ENCODE assay signal across 13 cellular contexts in the genomic region with DNA sequence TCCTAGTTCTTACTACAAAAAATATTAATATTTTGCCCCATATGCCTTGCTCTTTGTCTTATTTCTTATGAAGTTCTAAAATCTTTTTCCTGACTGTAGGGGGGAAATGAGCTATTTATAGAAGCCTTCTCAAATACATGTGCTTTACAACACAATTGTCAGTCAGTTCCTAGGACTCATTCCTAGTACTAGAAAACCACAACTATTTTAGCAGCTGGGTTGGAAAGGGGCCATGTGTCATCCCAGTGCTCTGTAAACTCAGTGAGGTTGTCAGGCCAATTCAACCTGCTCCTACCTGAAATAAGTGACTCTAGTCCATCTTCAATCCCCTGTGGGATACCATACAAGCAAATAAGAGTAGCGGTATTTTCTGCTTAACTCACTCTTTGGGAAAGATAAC.
A peak's percentile ranks its signal among the peaks of the same experiment; 100 is the strongest.
DNase-seq lines count a peak whose midpoint lies in the region; ATAC-seq, FAIRE-seq and TF ChIP-seq lines count a peak whose summit lies in the region.
"Had no signal": no experiment of that assay in that cellular context is flagged by ENCODE, and none has a peak within 500 bp of the region (broad histone marks: within the 10 kb centered on the region; RNA-seq: fewer than 3 reads in every experiment).

No MANE protein-coding gene starts in this region.

- H3K9me3 ChIP-seq in ovary: no peaks in the 10 kb centered on the region
- H3K9me3 ChIP-seq: A549, thoracic aorta had no signal

- peaks cover 0 to 5% (median 2%) of the 10 kb centered on the region in 6 donors for H3K9me3 Mint-ChIP-seq in immature natural killer cell

- H3K27me3 ChIP-seq in ovary: no peaks in the 10 kb centered on the region

- FAIRE-seq in urothelium cell line (lab: Jason Lieb, UNC): no peak
- FAIRE-seq: A549, TTC549 had no signal

- H3K4me3 ChIP-seq in fibroblast of pulmonary artery (replicated peaks; ENCODE audit: low read depth, low read length) (no peak overlapping the region), ovary (no peak overlapping the region)
- H3K4me3 ChIP-seq: A549, thoracic aorta had no signal

- H3K27ac ChIP-seq in ovary: no peak overlapping the region
- H3K27ac ChIP-seq: A549, thoracic aorta had no signal

- no peak for TF ChIP-seq POLR2A in ovary (IDR thresholded peaks at IDR 0.05)

- intact Hi-C loops in ovary (cut with DNase I): no loop called here

- peaks cover 0 to 17% (median 5%) of the 10 kb centered on the region in 3 donors for H3K36me3 Mint-ChIP-seq in immature natural killer cell

- peak; percentile 7 for DNase-seq in NCI-H2196 (lab: John Stamatoyannopoulos, UW; ENCODE audit: unreplicated experiment)
- no peak for DNase-seq in NCI-H2196 treated with DMSO at 0.1 percent for 48 hours (lab: John Stamatoyannopoulos, UW; ENCODE audit: unreplicated experiment)
- peak; percentile 57 for DNase-seq in fibroblast of pulmonary artery (ENCODE audit: low read depth)
- peak; percentile 61 for DNase-seq in urothelium cell line (ENCODE audit: low spot score)
- no peak for DNase-seq in immature natural killer cell
- no peak for DNase-seq in ovary
- DNase-seq in superior temporal gyrus (ENCODE audit: extremely low spot score): no peak
- DNase-seq: NCI-H187 had no signal

- H3K27me3 Mint-ChIP-seq in immature natural killer cell (ENCODE audit: low read depth in 3 of 3): no peaks in the 10 kb centered on the region
- H3K27me3 Mint-ChIP-seq: activated naive CD8-positive, alpha-beta T cell had no signal

- H3K4me3 Mint-ChIP-seq in immature natural killer cell: no peak overlapping the region
- H3K4me3 Mint-ChIP-seq: activated naive CD8-positive, alpha-beta T cell had no signal

- no peaks in the 10 kb centered on the region for H3K4me1 Mint-ChIP-seq in immature natural killer cell

- TF ChIP-seq EP300 in ovary (IDR thresholded peaks at IDR 0.05): no peak

- no peaks in the 10 kb centered on the region for H3K36me3 ChIP-seq in ovary
- H3K36me3 ChIP-seq: thoracic aorta had no signal

- TF ChIP-seq CTCF in fibroblast of pulmonary artery (IDR thresholded peaks at IDR 0.05; ENCODE audit: low read length, missing control alignments): no peak
- TF ChIP-seq CTCF in ovary (IDR thresholded peaks at IDR 0.05): no peak

- 95 to 99% (median 97%) methylated on average over 1 of the region's 1 CpG for WGBS in ovary, 3 donors

- no peaks in the 10 kb centered on the region for H3K4me1 ChIP-seq in ovary (ENCODE audit: insufficient read depth)
- H3K4me1 ChIP-seq: A549 had no signal

- ATAC-seq in SK-N-SH treated with all-trans-retinoic acid at 6 μM for 48 hours: peak; percentile 73
- ATAC-seq: A549 had no signal

- no peak overlapping the region for H3K27ac Mint-ChIP-seq in immature natural killer cell
- H3K27ac Mint-ChIP-seq: activated naive CD8-positive, alpha-beta T cell had no signal

TF ChIP-seq in SK-N-SH treated with all-trans-retinoic acid at 6 μM for 48 hours, 23 proteins besides CTCF, POLR2A, EP300 and RAD21:
- TF ChIP-seq OSR1 (CRISPR knock-in tag; IDR thresholded peaks at IDR 0.05) (no peak), CSDC2 (CRISPR knock-in tag; IDR thresholded peaks at IDR 0.05) (no peak), ESRRG (CRISPR knock-in tag; IDR thresholded peaks at IDR 0.05) (no peak), ZNF8 (CRISPR knock-in tag; IDR thresholded peaks at IDR 0.05) (no peak), TCF4 (CRISPR knock-in tag; IDR thresholded peaks at IDR 0.05; ENCODE audit: borderline replicate concordance) (no peak), ZC3H10 (CRISPR knock-in tag; IDR thresholded peaks at IDR 0.05) (no peak), ISL1 (CRISPR knock-in tag; IDR thresholded peaks at IDR 0.05) (no peak), GLIS3 (CRISPR knock-in tag; IDR thresholded peaks at IDR 0.05) (no peak), SNAI2 (CRISPR knock-in tag; IDR thresholded peaks at IDR 0.05) (no peak), PPARA (CRISPR knock-in tag; IDR thresholded peaks at IDR 0.05; ENCODE audit: borderline replicate concordance) (no peak), RARB (CRISPR knock-in tag; IDR thresholded peaks at IDR 0.05) (no peak)
- TF ChIP-seq, protein P1, sequence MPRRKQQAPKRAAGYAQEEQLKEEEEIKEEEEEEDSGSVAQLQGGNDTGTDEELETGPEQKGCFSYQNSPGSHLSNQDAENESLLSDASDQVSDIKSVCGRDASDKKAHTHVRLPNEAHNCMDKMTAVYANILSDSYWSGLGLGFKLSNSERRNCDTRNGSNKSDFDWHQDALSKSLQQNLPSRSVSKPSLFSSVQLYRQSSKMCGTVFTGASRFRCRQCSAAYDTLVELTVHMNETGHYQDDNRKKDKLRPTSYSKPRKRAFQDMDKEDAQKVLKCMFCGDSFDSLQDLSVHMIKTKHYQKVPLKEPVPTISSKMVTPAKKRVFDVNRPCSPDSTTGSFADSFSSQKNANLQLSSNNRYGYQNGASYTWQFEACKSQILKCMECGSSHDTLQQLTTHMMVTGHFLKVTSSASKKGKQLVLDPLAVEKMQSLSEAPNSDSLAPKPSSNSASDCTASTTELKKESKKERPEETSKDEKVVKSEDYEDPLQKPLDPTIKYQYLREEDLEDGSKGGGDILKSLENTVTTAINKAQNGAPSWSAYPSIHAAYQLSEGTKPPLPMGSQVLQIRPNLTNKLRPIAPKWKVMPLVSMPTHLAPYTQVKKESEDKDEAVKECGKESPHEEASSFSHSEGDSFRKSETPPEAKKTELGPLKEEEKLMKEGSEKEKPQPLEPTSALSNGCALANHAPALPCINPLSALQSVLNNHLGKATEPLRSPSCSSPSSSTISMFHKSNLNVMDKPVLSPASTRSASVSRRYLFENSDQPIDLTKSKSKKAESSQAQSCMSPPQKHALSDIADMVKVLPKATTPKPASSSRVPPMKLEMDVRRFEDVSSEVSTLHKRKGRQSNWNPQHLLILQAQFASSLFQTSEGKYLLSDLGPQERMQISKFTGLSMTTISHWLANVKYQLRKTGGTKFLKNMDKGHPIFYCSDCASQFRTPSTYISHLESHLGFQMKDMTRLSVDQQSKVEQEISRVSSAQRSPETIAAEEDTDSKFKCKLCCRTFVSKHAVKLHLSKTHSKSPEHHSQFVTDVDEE (CRISPR knock-in tag; IDR thresholded peaks at IDR 0.05): no peak

Comparison
In these comparisons a context has a peak if more than half of its experiments do, and no peak if none do; other contexts are left out.
1. DNase-seq: peak in NCI-H2196 (single experiment), fibroblast of pulmonary artery (single experiment) and urothelium cell line (single experiment); none in NCI-H2196 treated with DMSO at 0.1 percent for 48 hours (single experiment), immature natural killer cell (0 of 3), ovary (0 of 5) and superior temporal gyrus (single experiment).